ENCODE assay signal across 9 cellular contexts in the genomic region with DNA sequence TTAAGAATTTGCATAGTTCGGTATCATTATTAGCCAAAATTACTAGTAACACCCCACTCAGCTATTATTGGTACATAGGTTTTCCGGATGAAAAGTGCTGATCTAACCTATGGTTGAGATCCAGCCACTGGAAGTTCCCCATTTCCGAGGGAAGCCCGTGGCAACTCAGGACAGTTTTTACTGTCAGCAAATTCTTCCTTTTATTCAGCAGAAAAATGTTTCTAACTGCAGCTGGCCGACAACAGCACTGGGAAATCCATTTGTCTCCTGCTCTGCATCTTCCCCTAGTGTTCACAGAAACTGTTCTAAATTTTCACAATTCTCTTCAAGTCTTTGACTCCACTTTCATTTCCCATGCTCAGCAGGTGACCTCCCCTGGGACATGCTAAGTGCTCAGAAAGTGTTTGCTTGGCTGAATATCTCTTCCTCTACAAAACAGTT.
A peak's percentile ranks its signal among the peaks of the same experiment; 100 is the strongest.
DNase-seq lines count a peak whose midpoint lies in the region; ATAC-seq, FAIRE-seq and TF ChIP-seq lines count a peak whose summit lies in the region.
"Had no signal": no experiment of that assay in that cellular context is flagged by ENCODE, and none has a peak within 500 bp of the region (broad histone marks: within the 10 kb centered on the region; RNA-seq: fewer than 3 reads in every experiment).

No MANE protein-coding gene starts in this region.

- ATAC-seq in GM21526 (IDR thresholded peaks at IDR 0.05; ENCODE audit: low FRiP score, unreplicated experiment) = peak; percentile 75
- peak; percentile 65 for ATAC-seq in HG03442 (IDR thresholded peaks at IDR 0.05; ENCODE audit: unreplicated experiment)
- ATAC-seq in SK-N-SH treated with all-trans-retinoic acid at 6 μM for 48 hours = no peak
- ATAC-seq: T-cell had no signal

- FAIRE-seq in GM18507 (lab: Jason Lieb, UNC) = peak; percentile 91

- DNase-seq in GM18507 (ENCODE audit: extremely low spot score, insufficient read length, low read depth) = no peak
- DNase-seq in germinal center (ENCODE audit: low spot score) = peak; percentile 82
- no peak for DNase-seq in HUDEP-2 (lab: John Stamatoyannopoulos, UW; ENCODE audit: unreplicated experiment in 76 of 76)
- DNase-seq in SW480 (ENCODE audit: low spot score) = no peak
- no peak for DNase-seq in hepatic stellate cell (ENCODE audit: low spot score)

TF ChIP-seq in SK-N-SH treated with all-trans-retinoic acid at 6 μM for 48 hours, 23 proteins besides CTCF, POLR2A, EP300 and RAD21:
- TF ChIP-seq ZNF565 (CRISPR knock-in tag; conservative IDR thresholded peaks at IDR 0.05; ENCODE audit: low read depth) (no peak), ZNF70 (CRISPR knock-in tag; IDR thresholded peaks at IDR 0.05) (no peak), ISL1 (CRISPR knock-in tag; IDR thresholded peaks at IDR 0.05) (no peak), RARB (CRISPR knock-in tag; IDR thresholded peaks at IDR 0.05) (no peak), ARNTL (CRISPR knock-in tag; IDR thresholded peaks at IDR 0.05; ENCODE audit: borderline replicate concordance, low read depth) (no peak), TOX (CRISPR knock-in tag; IDR thresholded peaks at IDR 0.05; ENCODE audit: borderline replicate concordance) (no peak), ZC3H10 (CRISPR knock-in tag; IDR thresholded peaks at IDR 0.05) (no peak)
- TF ChIP-seq, protein P1, sequence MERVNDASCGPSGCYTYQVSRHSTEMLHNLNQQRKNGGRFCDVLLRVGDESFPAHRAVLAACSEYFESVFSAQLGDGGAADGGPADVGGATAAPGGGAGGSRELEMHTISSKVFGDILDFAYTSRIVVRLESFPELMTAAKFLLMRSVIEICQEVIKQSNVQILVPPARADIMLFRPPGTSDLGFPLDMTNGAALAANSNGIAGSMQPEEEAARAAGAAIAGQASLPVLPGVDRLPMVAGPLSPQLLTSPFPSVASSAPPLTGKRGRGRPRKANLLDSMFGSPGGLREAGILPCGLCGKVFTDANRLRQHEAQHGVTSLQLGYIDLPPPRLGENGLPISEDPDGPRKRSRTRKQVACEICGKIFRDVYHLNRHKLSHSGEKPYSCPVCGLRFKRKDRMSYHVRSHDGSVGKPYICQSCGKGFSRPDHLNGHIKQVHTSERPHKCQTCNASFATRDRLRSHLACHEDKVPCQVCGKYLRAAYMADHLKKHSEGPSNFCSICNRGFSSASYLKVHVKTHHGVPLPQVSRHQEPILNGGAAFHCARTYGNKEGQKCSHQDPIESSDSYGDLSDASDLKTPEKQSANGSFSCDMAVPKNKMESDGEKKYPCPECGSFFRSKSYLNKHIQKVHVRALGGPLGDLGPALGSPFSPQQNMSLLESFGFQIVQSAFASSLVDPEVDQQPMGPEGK (CRISPR knock-in tag; IDR thresholded peaks at IDR 0.05; ENCODE audit: borderline replicate concordance) = no peak
- TF ChIP-seq, protein P2, sequence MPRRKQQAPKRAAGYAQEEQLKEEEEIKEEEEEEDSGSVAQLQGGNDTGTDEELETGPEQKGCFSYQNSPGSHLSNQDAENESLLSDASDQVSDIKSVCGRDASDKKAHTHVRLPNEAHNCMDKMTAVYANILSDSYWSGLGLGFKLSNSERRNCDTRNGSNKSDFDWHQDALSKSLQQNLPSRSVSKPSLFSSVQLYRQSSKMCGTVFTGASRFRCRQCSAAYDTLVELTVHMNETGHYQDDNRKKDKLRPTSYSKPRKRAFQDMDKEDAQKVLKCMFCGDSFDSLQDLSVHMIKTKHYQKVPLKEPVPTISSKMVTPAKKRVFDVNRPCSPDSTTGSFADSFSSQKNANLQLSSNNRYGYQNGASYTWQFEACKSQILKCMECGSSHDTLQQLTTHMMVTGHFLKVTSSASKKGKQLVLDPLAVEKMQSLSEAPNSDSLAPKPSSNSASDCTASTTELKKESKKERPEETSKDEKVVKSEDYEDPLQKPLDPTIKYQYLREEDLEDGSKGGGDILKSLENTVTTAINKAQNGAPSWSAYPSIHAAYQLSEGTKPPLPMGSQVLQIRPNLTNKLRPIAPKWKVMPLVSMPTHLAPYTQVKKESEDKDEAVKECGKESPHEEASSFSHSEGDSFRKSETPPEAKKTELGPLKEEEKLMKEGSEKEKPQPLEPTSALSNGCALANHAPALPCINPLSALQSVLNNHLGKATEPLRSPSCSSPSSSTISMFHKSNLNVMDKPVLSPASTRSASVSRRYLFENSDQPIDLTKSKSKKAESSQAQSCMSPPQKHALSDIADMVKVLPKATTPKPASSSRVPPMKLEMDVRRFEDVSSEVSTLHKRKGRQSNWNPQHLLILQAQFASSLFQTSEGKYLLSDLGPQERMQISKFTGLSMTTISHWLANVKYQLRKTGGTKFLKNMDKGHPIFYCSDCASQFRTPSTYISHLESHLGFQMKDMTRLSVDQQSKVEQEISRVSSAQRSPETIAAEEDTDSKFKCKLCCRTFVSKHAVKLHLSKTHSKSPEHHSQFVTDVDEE (CRISPR knock-in tag; IDR thresholded peaks at IDR 0.05) = no peak
- TF ChIP-seq, protein P3, sequence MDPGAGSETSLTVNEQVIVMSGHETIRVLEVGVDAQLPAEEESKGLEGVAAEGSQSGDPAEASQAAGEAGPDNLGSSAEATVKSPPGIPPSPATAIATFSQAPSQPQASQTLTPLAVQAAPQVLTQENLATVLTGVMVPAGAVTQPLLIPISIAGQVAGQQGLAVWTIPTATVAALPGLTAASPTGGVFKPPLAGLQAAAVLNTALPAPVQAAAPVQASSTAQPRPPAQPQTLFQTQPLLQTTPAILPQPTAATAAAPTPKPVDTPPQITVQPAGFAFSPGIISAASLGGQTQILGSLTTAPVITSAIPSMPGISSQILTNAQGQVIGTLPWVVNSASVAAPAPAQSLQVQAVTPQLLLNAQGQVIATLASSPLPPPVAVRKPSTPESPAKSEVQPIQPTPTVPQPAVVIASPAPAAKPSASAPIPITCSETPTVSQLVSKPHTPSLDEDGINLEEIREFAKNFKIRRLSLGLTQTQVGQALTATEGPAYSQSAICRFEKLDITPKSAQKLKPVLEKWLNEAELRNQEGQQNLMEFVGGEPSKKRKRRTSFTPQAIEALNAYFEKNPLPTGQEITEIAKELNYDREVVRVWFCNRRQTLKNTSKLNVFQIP (CRISPR knock-in tag; IDR thresholded peaks at IDR 0.05; ENCODE audit: borderline replicate concordance, low read depth) = no peak
- TF ChIP-seq, protein P4, sequence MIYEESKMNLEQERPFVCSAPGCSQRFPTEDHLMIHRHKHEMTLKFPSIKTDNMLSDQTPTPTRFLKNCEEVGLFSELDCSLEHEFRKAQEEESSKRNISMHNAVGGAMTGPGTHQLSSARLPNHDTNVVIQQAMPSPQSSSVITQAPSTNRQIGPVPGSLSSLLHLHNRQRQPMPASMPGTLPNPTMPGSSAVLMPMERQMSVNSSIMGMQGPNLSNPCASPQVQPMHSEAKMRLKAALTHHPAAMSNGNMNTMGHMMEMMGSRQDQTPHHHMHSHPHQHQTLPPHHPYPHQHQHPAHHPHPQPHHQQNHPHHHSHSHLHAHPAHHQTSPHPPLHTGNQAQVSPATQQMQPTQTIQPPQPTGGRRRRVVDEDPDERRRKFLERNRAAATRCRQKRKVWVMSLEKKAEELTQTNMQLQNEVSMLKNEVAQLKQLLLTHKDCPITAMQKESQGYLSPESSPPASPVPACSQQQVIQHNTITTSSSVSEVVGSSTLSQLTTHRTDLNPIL (CRISPR knock-in tag; IDR thresholded peaks at IDR 0.05; ENCODE audit: low read depth) = no peak
- TF ChIP-seq, protein P5, sequence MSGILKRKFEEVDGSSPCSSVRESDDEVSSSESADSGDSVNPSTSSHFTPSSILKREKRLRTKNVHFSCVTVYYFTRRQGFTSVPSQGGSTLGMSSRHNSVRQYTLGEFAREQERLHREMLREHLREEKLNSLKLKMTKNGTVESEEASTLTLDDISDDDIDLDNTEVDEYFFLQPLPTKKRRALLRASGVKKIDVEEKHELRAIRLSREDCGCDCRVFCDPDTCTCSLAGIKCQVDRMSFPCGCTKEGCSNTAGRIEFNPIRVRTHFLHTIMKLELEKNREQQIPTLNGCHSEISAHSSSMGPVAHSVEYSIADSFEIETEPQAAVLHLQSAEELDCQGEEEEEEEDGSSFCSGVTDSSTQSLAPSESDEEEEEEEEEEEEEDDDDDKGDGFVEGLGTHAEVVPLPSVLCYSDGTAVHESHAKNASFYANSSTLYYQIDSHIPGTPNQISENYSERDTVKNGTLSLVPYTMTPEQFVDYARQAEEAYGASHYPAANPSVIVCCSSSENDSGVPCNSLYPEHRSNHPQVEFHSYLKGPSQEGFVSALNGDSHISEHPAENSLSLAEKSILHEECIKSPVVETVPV (CRISPR knock-in tag; IDR thresholded peaks at IDR 0.05) = no peak
TF ChIP-seq in SK-N-SH treated with all-trans-retinoic acid at 6 μM for 48 hours: peak in this region for 0.
